ENCODE assay signal across 24 cellular contexts in genomic region chr16:61681673-61682072, GRCh38.
"Had no signal": no experiment of that assay in that cellular context is flagged by ENCODE, and none has a peak within 500 bp of the region (broad histone marks: within the 10 kb centered on the region; RNA-seq: fewer than 3 reads in every experiment).

No MANE protein-coding gene starts in this region.

- H3K4me3 Mint-ChIP-seq: effector memory CD8-positive, alpha-beta T cell; immature natural killer cell; naive thymus-derived CD8-positive, alpha-beta T cell had no signal

- H3K27me3 Mint-ChIP-seq: effector memory CD8-positive, alpha-beta T cell; naive thymus-derived CD8-positive, alpha-beta T cell had no signal

- H3K27me3 ChIP-seq: esophagus squamous epithelium, gastroesophageal sphincter, neutrophil, right atrium auricular region, sigmoid colon, stomach, suprapubic skin, tibial artery, upper lobe of left lung, uterus had no signal

- H3K27ac Mint-ChIP-seq: effector memory CD8-positive, alpha-beta T cell; immature natural killer cell; naive thymus-derived CD8-positive, alpha-beta T cell had no signal

- H3K27ac ChIP-seq: epithelial cell of prostate, esophagus squamous epithelium, gastroesophageal sphincter, neutrophil, right atrium auricular region, sigmoid colon, skin epidermis, stomach, suprapubic skin, tibial artery, upper lobe of left lung, uterus had no signal

- DNase-seq: cortex of kidney; effector memory CD8-positive, alpha-beta T cell; esophagus squamous epithelium; foreskin fibroblast; immature natural killer cell; kidney; left colon; mucosa of descending colon; naive thymus-derived CD8-positive, alpha-beta T cell; posterior cingulate gyrus; sigmoid colon; stimulated activated CD4-positive, alpha-beta T cell treated with anti-CD3 and anti-CD28 coated beads, Interleukin-2, amount 100 ng/mL, for 24 hours; stimulated activated CD4-positive, alpha-beta T cell treated with anti-CD3 and anti-CD28 coated beads, Interleukin-4, amount 100 ng/mL, for 4 hours; stimulated activated naive CD4-positive, alpha-beta T cell; stomach; tibial artery; upper lobe of left lung; uterus had no signal

- H3K4me1 Mint-ChIP-seq: immature natural killer cell; naive thymus-derived CD8-positive, alpha-beta T cell had no signal

- ATAC-seq: effector memory CD8-positive, alpha-beta T cell; gastroesophageal sphincter; left colon; mucosa of descending colon; naive thymus-derived CD8-positive, alpha-beta T cell had no signal

- H3K36me3 Mint-ChIP-seq: naive thymus-derived CD8-positive, alpha-beta T cell had no signal
